2 cellular contexts compared by ENCODE assay signal in genomic region chr22:17753401-17753989, GRCh38.
TF ChIP-seq lines count a peak whose summit lies in the region.

No MANE protein-coding gene starts in this region.

TF ChIP-seq in liver, 16 proteins besides CTCF, POLR2A, EP300 and RAD21:
- TF ChIP-seq HNF4A (conservative IDR thresholded peaks at IDR 0.05) (peak in 1 of 2 donors; percentile 20), JUND (IDR thresholded peaks at IDR 0.05) (no peak), RXRA (IDR thresholded peaks at IDR 0.05) (peak; percentile 21 to 42)
TF ChIP-seq in liver: peak in this region for 2.

TF ChIP-seq in HepG2, 621 proteins besides CTCF, POLR2A, EP300 and RAD21:
- TF ChIP-seq TGIF2 (CRISPR knock-in tag; IDR thresholded peaks at IDR 0.05), result no peak
- no peak for TF ChIP-seq HIVEP1 (CRISPR knock-in tag; IDR thresholded peaks at IDR 0.05)
- no peak for TF ChIP-seq WIZ (CRISPR knock-in tag; IDR thresholded peaks at IDR 0.05)
- no peak for TF ChIP-seq NRL (CRISPR knock-in tag; IDR thresholded peaks at IDR 0.05; ENCODE audit: borderline replicate concordance)
- TF ChIP-seq ZBTB8A (CRISPR knock-in tag; IDR thresholded peaks at IDR 0.05; ENCODE audit: borderline replicate concordance, low read depth), result no peak
- TF ChIP-seq ZSCAN20 (CRISPR knock-in tag; IDR thresholded peaks at IDR 0.05; ENCODE audit: borderline replicate concordance), result no peak
- no peak for TF ChIP-seq SOX6 (IDR thresholded peaks at IDR 0.05)
- no peak for TF ChIP-seq SOX6 (CRISPR knock-in tag; IDR thresholded peaks at IDR 0.05)
- no peak for TF ChIP-seq POLR2G (IDR thresholded peaks at IDR 0.05; ENCODE audit: low read depth, low read length)
- no peak for TF ChIP-seq ZNF383 (CRISPR knock-in tag; IDR thresholded peaks at IDR 0.05; ENCODE audit: borderline replicate concordance)
- TF ChIP-seq MBD4 (IDR thresholded peaks at IDR 0.05; ENCODE audit: borderline replicate concordance, low read length), result no peak
TF ChIP-seq in HepG2: peak in this region for 0.
